11 cellular contexts compared by ENCODE assay signal in the genomic region with DNA sequence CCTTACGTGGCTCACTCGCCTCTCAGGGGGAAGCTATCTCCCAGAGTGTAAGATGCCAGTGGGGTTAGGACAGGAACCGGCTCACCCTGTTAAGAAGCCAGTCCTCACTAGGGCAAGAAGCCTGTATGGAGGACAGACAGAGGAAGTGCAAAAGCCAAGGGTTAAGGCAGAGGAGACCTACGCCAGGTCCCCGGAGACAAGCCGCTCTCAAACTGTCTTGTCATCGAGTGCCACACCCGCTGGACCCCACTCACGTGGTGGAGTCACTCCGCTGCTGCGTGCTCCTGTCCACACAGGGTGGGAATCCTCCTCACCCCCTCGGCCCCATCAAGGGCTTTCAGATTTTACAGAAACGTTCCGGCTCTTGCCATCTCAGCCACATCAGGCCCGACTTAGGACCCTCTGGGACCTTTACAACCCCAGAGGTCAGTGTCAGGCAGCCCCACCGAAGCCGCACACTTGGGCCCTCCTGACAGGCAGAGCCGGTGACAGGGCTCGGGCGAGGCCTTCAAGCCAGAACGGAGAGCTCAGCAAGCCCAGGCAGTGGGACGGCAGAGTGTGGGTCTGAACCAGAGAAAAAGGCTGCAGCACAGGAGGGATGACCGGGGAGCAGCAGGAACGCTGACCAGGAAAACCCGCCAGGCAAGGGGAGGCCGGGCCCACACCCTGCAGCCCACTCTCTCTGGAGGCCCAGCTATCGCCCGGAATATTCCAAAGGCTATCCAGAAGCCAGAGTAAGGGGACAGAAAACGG.
DNase-seq lines count a peak whose midpoint lies in the region; ATAC-seq and TF ChIP-seq lines count a peak whose summit lies in the region.
"Had no signal": no experiment of that assay in that cellular context is flagged by ENCODE, and none has a peak within 500 bp of the region (broad histone marks: within the 10 kb centered on the region; RNA-seq: fewer than 3 reads in every experiment).

No MANE protein-coding gene starts in this region.

- H3K79me2 ChIP-seq in GM23248 (ENCODE audit: insufficient read depth), result peaks cover 44% of the 10 kb centered on the region

- DNase-seq in GM23248 (peak; percentile 65), breast epithelium (ENCODE audit: low spot score in 2 of 2) (no peak), left lung (peak in 1 of 2 donors; percentile 68)
- no peak for DNase-seq in stimulated activated naive CD4-positive, alpha-beta T cell (lab: John Stamatoyannopoulos, UW)
- no peak for DNase-seq in stimulated activated CD4-positive, alpha-beta T cell treated with anti-CD3 and anti-CD28 coated beads, Interleukin-1b, Interleukin-23, amount 100 ng/mL, for 48 hours
- DNase-seq: H7; NCI-H2029 treated with DMSO at 0.1 percent for 48 hours; stimulated activated CD4-positive, alpha-beta T cell treated with anti-CD3 and anti-CD28 coated beads, Interleukin-2, amount 100 ng/mL, for 48 hours had no signal

- no peaks in the 10 kb centered on the region for H3K36me3 Mint-ChIP-seq in activated T-helper 17 cell treated with anti-CD3 and anti-CD28 coated beads, Interleukin-2, amount 50 U/mL, for 72 hours (ENCODE audit: low read depth)

- H3K4me2 ChIP-seq in GM23248 (ENCODE audit: unreplicated experiment), result peak overlapping the region; percentile 80

- H3K9ac ChIP-seq in GM23248, result peak overlapping the region; percentile 75
- peak overlapping the region; percentile 69 to 79 (median 71) for H3K9ac ChIP-seq in skeletal muscle tissue (ENCODE audit: low read depth in 1 of 3, low read length in 3 of 3)

- TF ChIP-seq CTCF in breast epithelium (IDR thresholded peaks at IDR 0.05) (no peak), left lung (IDR thresholded peaks at IDR 0.05) (no peak)

- H3K36me3 ChIP-seq in GM23248 (ENCODE audit: low read depth), result no peaks in the 10 kb centered on the region
- H3K36me3 ChIP-seq in breast epithelium, result no peaks in the 10 kb centered on the region
- no peaks in the 10 kb centered on the region for H3K36me3 ChIP-seq in left lung
- H3K36me3 ChIP-seq in skeletal muscle tissue (ENCODE audit: control insufficient read depth in 3 of 3, insufficient read depth in 3 of 3, low read length in 3 of 3), result no peaks in the 10 kb centered on the region

- peaks cover 55% of the 10 kb centered on the region for H3F3A ChIP-seq in GM23248 (ENCODE audit: insufficient read depth)

- H3K27ac Mint-ChIP-seq in activated T-helper 17 cell treated with anti-CD3 and anti-CD28 coated beads, Interleukin-2, amount 50 U/mL, for 72 hours, result no peak overlapping the region

- peaks cover 56% of the 10 kb centered on the region for H3K4me1 ChIP-seq in GM23248 (ENCODE audit: insufficient read depth)
- peaks cover 7 to 13% of the 10 kb centered on the region in 2 donors for H3K4me1 ChIP-seq in breast epithelium
- peaks cover 20 to 38% of the 10 kb centered on the region in 2 donors for H3K4me1 ChIP-seq in left lung
- H3K4me1 ChIP-seq in skeletal muscle tissue (ENCODE audit: control insufficient read depth in 3 of 3, insufficient read depth in 3 of 3, low read length in 3 of 3), result peaks cover 31 to 48% (median 45%) of the 10 kb centered on the region in 3 donors

- ATAC-seq in left lung (peak; percentile 19), GM18498 (IDR thresholded peaks at IDR 0.05; ENCODE audit: unreplicated experiment) (no peak)
- ATAC-seq in activated T-helper 17 cell treated with anti-CD3 and anti-CD28 coated beads, Interleukin-2, amount 50 U/mL, for 72 hours (replicated peaks), result no peak

- H3K27ac ChIP-seq in GM23248 (peak overlapping the region; percentile 93), breast epithelium (peak overlapping the region; percentile 79 to 96), left lung (peak overlapping the region; percentile 63 to 76), skeletal muscle tissue (ENCODE audit: low read depth, low read length) (peak overlapping the region; percentile 82)

- 19 to 23% methylated on average over 29 of the region's 29 CpGs for WGBS in GM23248 (ENCODE audit: low coverage in 1 of 2, low lambda C conversion rate in 2 of 2, missing lambda C conversion rate in 2 of 2), 2 experiments

- no peaks in the 10 kb centered on the region for H3K27me3 ChIP-seq in GM23248 (replicated peaks; ENCODE audit: insufficient read depth)
- H3K27me3 ChIP-seq in breast epithelium, result no peaks in the 10 kb centered on the region
- H3K27me3 ChIP-seq in left lung, result no peaks in the 10 kb centered on the region
- no peaks in the 10 kb centered on the region for H3K27me3 ChIP-seq in skeletal muscle tissue (ENCODE audit: control insufficient read depth in 3 of 3, insufficient read depth in 3 of 3, low read length in 3 of 3)

- H3K4me3 Mint-ChIP-seq in activated T-helper 17 cell treated with anti-CD3 and anti-CD28 coated beads, Interleukin-2, amount 50 U/mL, for 72 hours, result no peak overlapping the region

- H2AFZ ChIP-seq in GM23248, result peak overlapping the region; percentile 61

- no peaks in the 10 kb centered on the region for H3K27me3 Mint-ChIP-seq in activated T-helper 17 cell treated with anti-CD3 and anti-CD28 coated beads, Interleukin-2, amount 50 U/mL, for 72 hours

- no peaks in the 10 kb centered on the region for H3K9me3 Mint-ChIP-seq in activated T-helper 17 cell treated with anti-CD3 and anti-CD28 coated beads, Interleukin-2, amount 50 U/mL, for 72 hours

- no peaks in the 10 kb centered on the region for H4K20me1 ChIP-seq in GM23248 (ENCODE audit: insufficient read depth)

- H3K4me3 ChIP-seq in GM23248 (peak overlapping the region; percentile 52), breast epithelium (peak overlapping the region; percentile 12 to 53 (median 23)), left lung (no peak overlapping the region), skeletal muscle tissue (ENCODE audit: low read length in 3 of 3) (peak overlapping the region; percentile 18 to 62 (median 61))

- in situ Hi-C loops in GM23248 (cut with MboI), result no loop called here

- intact Hi-C loops in breast epithelium (cut with DNase I; ENCODE audit: low total_unique reads) (no loop called here), left lung (cut with DNase I) (no loop called here)

- H3K9me3 ChIP-seq in GM23248 (ENCODE audit: low read depth) (no peaks in the 10 kb centered on the region), breast epithelium (no peaks in the 10 kb centered on the region), left lung (no peaks in the 10 kb centered on the region), skeletal muscle tissue (ENCODE audit: control insufficient read depth in 3 of 3, low read length in 3 of 3) (no peaks in the 10 kb centered on the region)

- no peaks in the 10 kb centered on the region for H3K9me2 ChIP-seq in GM23248 (ENCODE audit: insufficient read depth)

- peaks cover 11% of the 10 kb centered on the region for H3K4me1 Mint-ChIP-seq in activated T-helper 17 cell treated with anti-CD3 and anti-CD28 coated beads, Interleukin-2, amount 50 U/mL, for 72 hours

- no peak for TF ChIP-seq POLR2A in breast epithelium (IDR thresholded peaks at IDR 0.05)

Comparison
In these comparisons a context has a peak if more than half of its experiments do, and no peak if none do; other contexts are left out.
1. H3K4me3 ChIP-seq: peak in GM23248 (single experiment), breast epithelium (3 of 3) and skeletal muscle tissue (3 of 3); none in left lung (0 of 2).
2. Peak in every context shown above with its lines, with median percentiles within 50 percentile points of each other: H3K27ac ChIP-seq.